8 cellular contexts compared by ENCODE assay signal in the genomic region with DNA sequence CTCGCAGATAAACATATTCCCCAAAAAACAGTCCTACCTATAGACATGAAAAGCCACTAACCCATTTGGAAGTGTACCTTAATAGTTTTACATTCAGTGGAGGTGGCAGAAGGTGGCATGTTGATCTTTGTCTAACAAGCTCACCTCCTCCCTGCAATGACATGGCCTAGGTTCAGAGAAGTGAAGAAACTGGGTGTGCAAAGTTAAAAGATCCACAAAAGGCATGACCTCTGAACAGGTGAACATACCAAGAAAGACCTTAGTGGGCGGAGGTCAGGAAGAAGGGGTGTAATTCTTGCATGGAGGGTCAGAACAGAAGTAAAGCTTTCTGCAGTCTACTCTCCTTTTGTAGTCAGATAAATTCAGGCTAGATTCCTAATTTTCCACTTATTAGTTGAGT. TPM values are rescaled to one million over a fixed set of nuclear protein-coding genes. Genes with fewer than 3 reads are reported as not detected.
DNase-seq lines count a peak whose midpoint lies in the region; ATAC-seq, FAIRE-seq and TF ChIP-seq lines count a peak whose summit lies in the region.

No MANE protein-coding gene starts in this region.

- H3K9me3 ChIP-seq in Caco-2, result no peaks in the 10 kb centered on the region
- H3K9me3 ChIP-seq in IMR-90 (ENCODE audit: control insufficient read depth, insufficient read depth, low read length), result no peaks in the 10 kb centered on the region
- H3K9me3 ChIP-seq in muscle layer of colon (ENCODE audit: low read length), result no peaks in the 10 kb centered on the region

- no peak overlapping the region for H2BK20ac ChIP-seq in IMR-90 (ENCODE audit: low read depth, low read length)

- no CpG with 5 or more reads among the region's 2 CpGs for WGBS in IMR-90 (ENCODE audit: extremely low coverage in 2 of 2, insufficient read length in 1 of 2), 2 experiments

- no peak overlapping the region for H3K18ac ChIP-seq in IMR-90 (ENCODE audit: low read depth, low read length)

- H2AK5ac ChIP-seq in IMR-90 (ENCODE audit: low read depth, low read length), result peak overlapping the region; percentile 41; the same call in 1 of the 2 replicates

- peak overlapping the region; percentile 95; the same call in 1 of the 2 replicates for H4K5ac ChIP-seq in IMR-90 (ENCODE audit: low read depth, low read length)

- H3K36me3 ChIP-seq in Caco-2 (ENCODE audit: control insufficient read depth, insufficient read depth, low read length) (peaks cover 1% of the 10 kb centered on the region; the same call in 1 of the 2 replicates), IMR-90 (ENCODE audit: control insufficient read depth, insufficient read depth, low read length) (peaks cover 2% of the 10 kb centered on the region), bronchial epithelial cell (ENCODE audit: control insufficient read depth, insufficient read depth, low read length) (peaks cover 12% of the 10 kb centered on the region), muscle layer of colon (ENCODE audit: insufficient read depth, low read length) (peaks cover 9% of the 10 kb centered on the region)

- CTCF ChIA-PET in Caco-2 (lab: Charles Lee) (no interaction called here), IMR-90 (lab: Yijun Ruan, JAX) (no interaction called here)

- in situ Hi-C loops in IMR-90 (cut with MboI; ENCODE audit: low sequenced_read_pairs), result no loop called here

- H4K20me1 ChIP-seq in IMR-90 (ENCODE audit: insufficient read depth, low read length), result no peaks in the 10 kb centered on the region

- H2BK15ac ChIP-seq in IMR-90 (ENCODE audit: low read depth, low read length), result no peak overlapping the region

- peak overlapping the region; percentile 93 for H2AK9ac ChIP-seq in IMR-90 (replicated peaks; ENCODE audit: low read depth, low read length, poor library complexity)

- H3K27me3 Mint-ChIP-seq in Caco-2 (ENCODE audit: insufficient read depth, unreplicated experiment), result peaks cover 7% of the 10 kb centered on the region

- H3K9me1 ChIP-seq in IMR-90 (ENCODE audit: insufficient read depth, low read length), result 0 out of 2 replicates have a peak, but pooled peaks cover 2% of the 10 kb centered on the region

- TF ChIP-seq CTCF in Caco-2 (IDR thresholded peaks at IDR 0.05; ENCODE audit: insufficient read depth in 1 of 2, low read depth in 1 of 2, low read length in 1 of 2, severe bottlenecking in 1 of 2, unreplicated experiment in 1 of 2) (no peak), IMR-90 (conservative IDR thresholded peaks at IDR 0.05; ENCODE audit: low read depth, low read length) (no peak), bronchial epithelial cell (IDR thresholded peaks at IDR 0.05; ENCODE audit: insufficient read depth, low read length, severe bottlenecking) (no peak)

- H3K9ac ChIP-seq in IMR-90 (ENCODE audit: low read depth, low read length) (peak overlapping the region; percentile 98), muscle layer of colon (ENCODE audit: low read length) (peak overlapping the region; percentile 72)

- intact Hi-C loops in Caco-2 (cut with micrococcal nuclease; ENCODE audit: unreplicated experiment) (loop anchor here (5.0 kb wide), 1 partner anchor 475 kb away; a partner anchor contains a TSS), IMR-90 (cut with micrococcal nuclease) (loop anchor here (5.0 kb wide), 2 partner anchors 120 to 475 kb away; a partner anchor contains a TSS)

- POLR2A ChIA-PET in Caco-2 (lab: Charles Lee) (interaction anchor here (0.7 kb wide), 1 partner anchor 121 kb away, joined by 3 read pairs; a partner anchor contains a TSS), IMR-90 (lab: Charles Lee; ENCODE audit: unreplicated experiment) (no interaction called here)

- peak overlapping the region; percentile 81 for H3K56ac ChIP-seq in IMR-90 (ENCODE audit: extremely low read depth, insufficient read depth, low read length)

- H3K79me1 ChIP-seq in IMR-90 (ENCODE audit: low read depth in 1 of 2, low read length in 2 of 2), result peaks cover 16 to 20% of the 10 kb centered on the region in 2 experiments

- H3K4me2 ChIP-seq in IMR-90 (ENCODE audit: low read depth, low read length), result peak overlapping the region; percentile 100

- H4K91ac ChIP-seq in IMR-90 (ENCODE audit: insufficient read depth, low read depth, low read length), result peak overlapping the region; percentile 91; the same call in 1 of the 2 replicates

- H3K9me3 Mint-ChIP-seq in Caco-2 (ENCODE audit: unreplicated experiment), result no peaks in the 10 kb centered on the region

- H3K27me3 ChIP-seq in Caco-2 (replicated peaks; ENCODE audit: control insufficient read depth, insufficient read depth, low read length) (no peaks in the 10 kb centered on the region), IMR-90 (ENCODE audit: control insufficient read depth, insufficient read depth, low read length) (no peaks in the 10 kb centered on the region), bronchial epithelial cell (ENCODE audit: control insufficient read depth, insufficient read depth, low read length) (no peaks in the 10 kb centered on the region), muscle layer of colon (ENCODE audit: control insufficient read depth in 1 of 2, insufficient read depth in 2 of 2, low read length in 2 of 2) (no peaks in the 10 kb centered on the region)

- H3K36me3 Mint-ChIP-seq in Caco-2 (ENCODE audit: insufficient read depth, unreplicated experiment), result peaks cover 47% of the 10 kb centered on the region

- peak overlapping the region; percentile 100 for H3K27ac Mint-ChIP-seq in Caco-2 (ENCODE audit: unreplicated experiment)

- DNase-seq in Caco-2 (peak in 1 of 2 experiments; percentile 12), IMR-90 (no peak), bronchial epithelial cell (ENCODE audit: low read depth) (peak; percentile 3), glomerular visceral epithelial cell (ENCODE audit: extremely low spot score) (no peak), NCI-H1694 (lab: John Stamatoyannopoulos, UW) (no peak), NCI-H526 (lab: John Stamatoyannopoulos, UW) (no peak)

- ATAC-seq in IMR-90 (ENCODE audit: low read depth) (no peak), GM21576 (IDR thresholded peaks at IDR 0.05; ENCODE audit: unreplicated experiment) (no peak)

- BruUV-seq in Caco-2 (replicated peaks; lab: Mats Ljungman, UMichigan) (TSS peak; percentile 43), IMR-90 (replicated peaks; lab: Mats Ljungman, UMichigan) (no TSS peak)

- H3K14ac ChIP-seq in IMR-90 (replicated peaks; ENCODE audit: low read depth, low read length), result peak overlapping the region; percentile 93

- no peak for FAIRE-seq in bronchial epithelial cell (lab: Jason Lieb, UNC)

- H3K4me3 Mint-ChIP-seq in Caco-2 (ENCODE audit: unreplicated experiment), result peak overlapping the region; percentile 100

- H3K4me1 ChIP-seq in Caco-2, result 0 out of 2 replicates have a peak, but pooled peaks cover 3% of the 10 kb centered on the region
- 0 out of 2 replicates have a peak, but pooled peaks cover 3% of the 10 kb centered on the region for H3K4me1 ChIP-seq in IMR-90 (ENCODE audit: control insufficient read depth, insufficient read depth, low read length)
- peaks cover 23% of the 10 kb centered on the region for H3K4me1 ChIP-seq in muscle layer of colon (ENCODE audit: insufficient read depth, low read length)

- H3K4me3 ChIP-seq in Caco-2 (ENCODE audit: low read depth, low read length), result peak overlapping the region; percentile 96
- peak overlapping the region; percentile 96 for H3K4me3 ChIP-seq in IMR-90 (ENCODE audit: insufficient read depth, low read depth, low read length)
- peak overlapping the region; percentile 69 for H3K4me3 ChIP-seq in bronchial epithelial cell (ENCODE audit: low read depth, low read length)
- peak overlapping the region; percentile 92 to 95 for H3K4me3 ChIP-seq in muscle layer of colon (ENCODE audit: low read depth in 1 of 2, low read length in 2 of 2)

- no peak overlapping the region for H2BK5ac ChIP-seq in IMR-90 (ENCODE audit: low read depth, low read length, poor library complexity, severe bottlenecking)

- TF ChIP-seq POLR2A in IMR-90 (IDR thresholded peaks at IDR 0.05; ENCODE audit: low read depth, low read length), result no peak

- H3K23ac ChIP-seq in IMR-90 (ENCODE audit: low read depth, low read length), result peak overlapping the region; percentile 79

- no peak overlapping the region for H2BK120ac ChIP-seq in IMR-90 (ENCODE audit: low read depth, low read length)

- H2AFZ ChIP-seq in IMR-90 (replicated peaks; ENCODE audit: low read length, poor library complexity), result no peak overlapping the region

- no peaks in the 10 kb centered on the region for H3K4me1 Mint-ChIP-seq in Caco-2 (ENCODE audit: low read depth, unreplicated experiment)

- peak overlapping the region; percentile 98 to 99 for H4K8ac ChIP-seq in IMR-90 (ENCODE audit: low read depth in 2 of 2, low read length in 2 of 2)

- dilution Hi-C loops in IMR-90 (cut with HindIII; ENCODE audit: low sequenced_read_pairs, unreplicated experiment), result no loop called here

- H3K4ac ChIP-seq in IMR-90 (ENCODE audit: low read depth, low read length), result peak overlapping the region; percentile 98

- TF ChIP-seq RAD21 in IMR-90 (IDR thresholded peaks at IDR 0.05; ENCODE audit: low read length), result no peak

- H3K27ac ChIP-seq in IMR-90 (ENCODE audit: insufficient read depth, low read length) (0 out of 2 replicates have a peak overlapping the region, but pooled peaks have one; percentile 1), muscle layer of colon (ENCODE audit: low read depth, low read length) (peak overlapping the region; percentile 84)

TF ChIP-seq in IMR-90, 13 proteins besides CTCF, POLR2A, EP300 and RAD21:
- no peak for TF ChIP-seq CHD1 (IDR thresholded peaks at IDR 0.05; ENCODE audit: low read depth, low read length)
TF ChIP-seq in IMR-90: peak in this region for 0.

RNA-seq across cellular contexts. Expression of a gene that starts 0.8 kb away (rescaled TPM):
- 123 and 126 TPM in 2 replicates for total RNA-seq in Caco-2 (2022)
- total RNA-seq in IMR-90 (2012; rRNA removed), result 186 and 206 TPM in 2 replicates
- 99.5 and 107 TPM in 2 replicates for polyA plus RNA-seq in IMR-90 (2012; rRNA removed)
- 57.2 and 61.6 TPM in 2 replicates for polyA plus RNA-seq in IMR-90 (2012; cell fraction: cytosol; rRNA removed)
- polyA plus RNA-seq in IMR-90 (2012; cell fraction: nucleus; rRNA removed; ENCODE audit: low replicate concordance), result 20.9 and 51.0 TPM in 2 replicates
- 97.9 and 119 TPM in 2 replicates for total RNA-seq in bronchial epithelial cell
